Comparison of ENCODE assay signal across 16 cellular contexts in the genomic region with DNA sequence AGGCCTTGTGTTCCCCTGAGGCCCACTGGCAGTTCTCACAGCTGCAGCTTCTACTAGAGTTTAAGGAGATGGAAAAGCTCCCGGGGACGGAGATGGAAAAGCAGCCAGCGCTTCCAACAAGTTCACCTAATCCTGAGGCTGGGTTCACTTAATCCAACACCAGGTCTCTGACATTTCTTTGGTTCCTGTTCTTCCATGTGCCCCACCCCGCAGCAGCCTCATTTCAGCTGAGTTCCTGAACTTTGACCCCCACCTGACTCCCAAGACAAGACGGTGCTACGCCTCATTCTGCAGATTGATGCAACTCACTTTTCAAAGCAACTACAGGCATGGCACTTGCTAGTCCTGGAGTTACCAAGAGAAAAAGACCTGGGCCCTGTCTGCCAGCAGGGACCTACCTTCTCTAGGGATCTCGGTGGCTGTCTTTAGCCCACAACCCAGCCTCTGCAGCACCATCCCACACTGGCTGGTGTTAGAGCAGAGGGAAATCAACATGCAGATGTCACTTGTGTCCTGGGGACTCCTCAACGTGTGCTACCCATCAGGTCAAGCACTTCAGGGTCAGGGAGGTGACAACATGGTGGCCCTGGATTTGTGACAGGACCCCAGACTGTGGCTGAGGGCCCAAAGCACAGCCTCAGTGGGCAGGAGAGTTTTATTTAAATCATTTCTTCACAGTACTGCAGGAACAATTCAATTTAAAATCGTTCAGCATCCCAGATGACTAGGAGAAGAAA.
"Had no signal": no experiment of that assay in that cellular context is flagged by ENCODE, and none has a peak within 500 bp of the region (broad histone marks: within the 10 kb centered on the region; RNA-seq: fewer than 3 reads in every experiment).

No MANE protein-coding gene starts in this region.

- H3K4me1 ChIP-seq: foreskin keratinocyte, stomach had no signal

- H3K4me3 Mint-ChIP-seq: activated B cell treated with CpG ODN at 0.5 μM for 24 hours; activated CD4-positive, alpha-beta T cell treated with anti-CD3 and anti-CD28 coated beads, Interleukin-2, amount 10 ng/mL, durations not matched to agents 7 days and 5 days; brain; mesothelial cell of epicardium had no signal

- H3K27ac Mint-ChIP-seq: activated B cell treated with CpG ODN at 0.5 μM for 24 hours; activated CD4-positive, alpha-beta T cell treated with anti-CD3 and anti-CD28 coated beads, Interleukin-2, amount 10 ng/mL, durations not matched to agents 7 days and 5 days; mesothelial cell of epicardium; progenitor cell of endocrine pancreas had no signal

- H3K9me3 ChIP-seq: neutrophil, stomach, thyroid gland had no signal

- H3K4me3 ChIP-seq: heart left ventricle, stomach, thyroid gland had no signal

- H3K27me3 Mint-ChIP-seq: activated B cell treated with CpG ODN at 0.5 μM for 24 hours had no signal

- ATAC-seq: foreskin keratinocyte had no signal

- H3K36me3 Mint-ChIP-seq: brain, mesothelial cell of epicardium had no signal

- H3K27ac ChIP-seq: foreskin keratinocyte, neutrophil had no signal

- H3K9me3 Mint-ChIP-seq: activated CD4-positive, alpha-beta T cell treated with anti-CD3 and anti-CD28 coated beads, Interleukin-2, amount 10 ng/mL, durations not matched to agents 7 days and 5 days had no signal

- DNase-seq: activated B cell treated with CpG ODN at 0.5 μM for 24 hours; activated CD4-positive, alpha-beta T cell treated with anti-CD3 and anti-CD28 coated beads, Interleukin-2, amount 10 ng/mL, durations not matched to agents 7 days and 5 days; activated naive CD4-positive, alpha-beta T cell treated with anti-CD3 and anti-CD28 coated beads, Interleukin-2, amount 50 U/mL, for 16 hours; amniotic stem cell; cerebellar nuclear complex; foreskin keratinocyte; stimulated activated CD4-positive, alpha-beta T cell treated with anti-CD3 and anti-CD28 coated beads, Interleukin-12 subunit alpha, Interleukin-12 subunit beta, amount 100 ng/mL, for 4 hours; stimulated activated CD4-positive, alpha-beta T cell treated with anti-CD3 and anti-CD28 coated beads, Interleukin-4, amount 100 ng/mL, for 1 hour; stomach; T-helper 2 cell had no signal

- H3K4me1 Mint-ChIP-seq: activated B cell treated with CpG ODN at 0.5 μM for 24 hours; activated CD4-positive, alpha-beta T cell treated with anti-CD3 and anti-CD28 coated beads, Interleukin-2, amount 10 ng/mL, durations not matched to agents 7 days and 5 days; mesothelial cell of epicardium had no signal

- H3K27me3 ChIP-seq: thyroid gland had no signal

- H3K36me3 ChIP-seq: heart left ventricle, neutrophil, stomach, thyroid gland had no signal
